Comparison of ENCODE assay signal across 1 cellular context in the genomic region with DNA sequence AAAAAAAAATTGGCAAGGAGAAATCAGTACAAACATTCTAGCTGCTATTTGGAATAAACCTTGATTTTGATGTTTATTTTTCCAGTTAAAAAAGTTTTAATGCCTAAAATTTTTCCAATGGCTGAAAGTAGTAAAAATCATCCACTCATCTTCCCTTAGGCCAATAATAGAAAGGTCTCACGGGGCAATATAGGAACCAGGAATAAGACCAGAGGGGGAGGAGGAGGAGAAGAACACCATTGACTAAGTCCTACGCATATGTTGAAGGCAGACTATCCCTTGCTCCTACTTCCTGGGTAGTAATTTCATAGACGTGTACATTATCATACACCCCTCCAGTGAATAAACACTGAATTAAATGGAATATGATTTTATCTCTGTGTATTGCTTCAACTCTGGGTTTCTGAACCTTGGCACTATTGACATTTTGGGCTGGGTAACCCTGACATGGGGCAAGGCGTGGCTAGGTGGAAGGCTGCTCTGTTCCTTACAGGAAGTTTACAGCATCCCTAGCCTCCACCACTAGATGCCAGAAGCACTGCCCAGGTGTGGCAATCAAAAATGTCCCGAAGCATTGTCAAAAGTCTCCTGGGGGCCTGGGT.
TF ChIP-seq lines count a peak whose summit lies in the region.

No MANE protein-coding gene starts in this region.

TF ChIP-seq in IMR-90, 13 proteins besides CTCF, POLR2A, EP300 and RAD21 (continued from another document):
- TF ChIP-seq CEBPB (IDR thresholded peaks at IDR 0.05; ENCODE audit: low read depth, low read length) = no peak
TF ChIP-seq in IMR-90: peak in this region for 0.
